In the genomic region with DNA sequence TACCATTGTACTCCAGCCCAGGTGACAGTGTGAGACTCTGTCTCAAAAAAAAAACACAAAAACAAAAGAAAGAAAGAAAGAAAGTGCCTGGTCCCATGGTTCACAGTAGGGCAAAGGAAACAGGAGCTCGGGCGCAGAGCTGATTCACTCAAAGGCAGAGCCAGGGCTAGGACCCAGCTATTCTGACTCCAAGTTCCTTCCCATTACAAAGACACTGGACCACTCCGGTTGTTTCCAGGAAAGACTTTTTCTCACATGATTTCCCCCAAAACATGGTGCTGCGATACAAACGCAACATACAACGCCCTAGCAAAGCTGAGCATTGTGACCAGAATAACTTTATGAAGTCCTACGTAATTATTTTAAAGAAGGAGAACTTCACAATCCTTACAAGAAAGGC, we compare ENCODE assay signal across 21 cellular contexts. TPM values are rescaled to one million over a fixed set of nuclear protein-coding genes. Genes with fewer than 3 reads are reported as not detected.
A peak's percentile ranks its signal among the peaks of the same experiment; 100 is the strongest.
DNase-seq lines count a peak whose midpoint lies in the region; ATAC-seq lines count a peak whose summit lies in the region.
"Had no signal": no experiment of that assay in that cellular context is flagged by ENCODE, and none has a peak within 500 bp of the region (broad histone marks: within the 10 kb centered on the region; RNA-seq: fewer than 3 reads in every experiment).

No MANE protein-coding gene starts in this region.

- peaks cover 3% of the 10 kb centered on the region for H3K9me3 Mint-ChIP-seq in activated T-cell treated with anti-CD3 and anti-CD28 coated beads, Interleukin-2, amount 50 U/mL, for 24 hours
- H3K9me3 Mint-ChIP-seq in activated T-cell treated with anti-CD3 and anti-CD28 coated beads, Interleukin-2, amount 50 U/mL, for 4 hours = no peaks in the 10 kb centered on the region
- no peaks in the 10 kb centered on the region for H3K9me3 Mint-ChIP-seq in CD4-positive, alpha-beta memory T cell
- H3K9me3 Mint-ChIP-seq in dendritic cell treated with granulocyte-macrophage colony-stimulating factor and Interleukin-4, amounts not matched to agents 40 ng/mL and 50 ng/mL, for 4 days = no peaks in the 10 kb centered on the region
- H3K9me3 Mint-ChIP-seq: T-cell had no signal

- peaks cover 77% of the 10 kb centered on the region for H3K4me1 ChIP-seq in CD4-positive, alpha-beta memory T cell (ENCODE audit: insufficient read depth, low read length)
- H3K4me1 ChIP-seq in skeletal muscle tissue (ENCODE audit: control insufficient read depth in 3 of 3, insufficient read depth in 3 of 3, low read length in 3 of 3) = peaks cover 78 to 97% (median 83%) of the 10 kb centered on the region in 3 donors

- no peak for DNase-seq in activated T-cell treated with anti-CD3 and anti-CD28 coated beads, Interleukin-2, amount 50 U/mL, for 24 hours
- DNase-seq in activated T-cell treated with anti-CD3 and anti-CD28 coated beads, Interleukin-2, amount 50 U/mL, for 4 hours = no peak
- no peak for DNase-seq in CD4-positive, alpha-beta memory T cell
- no peak for DNase-seq in effector CD4-positive, alpha-beta T cell
- no peak for DNase-seq in AG20443 (ENCODE audit: low spot score)
- DNase-seq: activated CD4-positive, alpha-beta T cell treated with anti-CD3 and anti-CD28 coated beads, Interleukin-2, amount 10 ng/mL, durations not matched to agents 24 days and 14 days; activated CD8-positive, alpha-beta memory T cell treated with anti-CD3 and anti-CD28 coated beads, Interleukin-2, amount 50 U/mL, for 48 hours; anterior cingulate cortex; foreskin keratinocyte; H7; NCI-H1417; NCI-H2081 treated with DMSO at 0.1 percent for 48 hours; NCI-H446 treated with DMSO at 0.1 percent for 48 hours; occipital lobe; SHP77 treated with DMSO at 0.1 percent for 48 hours; stimulated activated CD4-positive, alpha-beta T cell treated with anti-CD3 and anti-CD28 coated beads, Interleukin-4, amount 100 ng/mL, for 24 hours; T-cell had no signal

- no peak overlapping the region for H3K4me3 ChIP-seq in CD4-positive, alpha-beta memory T cell (ENCODE audit: low read length in 2 of 2)
- no peak overlapping the region for H3K4me3 ChIP-seq in skeletal muscle tissue (ENCODE audit: low read length in 3 of 3)
- H3K4me3 ChIP-seq: A549 had no signal

- no peak overlapping the region for H3K27ac ChIP-seq in CD4-positive, alpha-beta memory T cell (ENCODE audit: low read depth, low read length)
- peak overlapping the region; percentile 99 for H3K27ac ChIP-seq in skeletal muscle tissue (ENCODE audit: low read depth, low read length)
- H3K27ac ChIP-seq: foreskin keratinocyte had no signal

- H3K9ac ChIP-seq in skeletal muscle tissue (ENCODE audit: low read depth in 1 of 3, low read length in 3 of 3) = peak overlapping the region in 1 of 3 donors; percentile 7

- no peak for ATAC-seq in activated T-cell treated with anti-CD3 and anti-CD28 coated beads, Interleukin-2, amount 50 U/mL, for 4 hours
- ATAC-seq in GM21717 (IDR thresholded peaks at IDR 0.05; ENCODE audit: unreplicated experiment) = no peak
- ATAC-seq: A549, foreskin keratinocyte, T-cell had no signal

- POLR2A ChIA-PET in CD4-positive, alpha-beta memory T cell (lab: Charles Lee; ENCODE audit: partially characterized antibody) = interaction anchor here (4.5 kb wide), 1 partner anchor 10 kb away, joined by 26 read pairs; a partner anchor contains a TSS

- H3K27me3 ChIP-seq in CD4-positive, alpha-beta memory T cell (ENCODE audit: insufficient read depth, low read length) = no peaks in the 10 kb centered on the region
- H3K27me3 ChIP-seq in skeletal muscle tissue (ENCODE audit: control insufficient read depth in 3 of 3, insufficient read depth in 3 of 3, low read length in 3 of 3) = no peaks in the 10 kb centered on the region
- H3K27me3 ChIP-seq: foreskin keratinocyte had no signal

- no peaks in the 10 kb centered on the region for H3K9me3 ChIP-seq in CD4-positive, alpha-beta memory T cell (ENCODE audit: control insufficient read depth in 1 of 2, low read length in 2 of 2)
- H3K9me3 ChIP-seq in skeletal muscle tissue (ENCODE audit: control insufficient read depth in 3 of 3, low read length in 3 of 3) = no peaks in the 10 kb centered on the region
- H3K9me3 ChIP-seq: A549 had no signal

- peaks cover 7% of the 10 kb centered on the region for H3K36me3 ChIP-seq in CD4-positive, alpha-beta memory T cell (ENCODE audit: insufficient read depth, low read length)
- H3K36me3 ChIP-seq in skeletal muscle tissue (ENCODE audit: control insufficient read depth in 3 of 3, insufficient read depth in 3 of 3, low read length in 3 of 3) = peaks cover 9 to 21% (median 9%) of the 10 kb centered on the region in 3 donors

- H3K36me3 Mint-ChIP-seq in activated T-cell treated with anti-CD3 and anti-CD28 coated beads, Interleukin-2, amount 50 U/mL, for 24 hours (ENCODE audit: low read depth) = peaks cover 26% of the 10 kb centered on the region
- H3K36me3 Mint-ChIP-seq in activated T-cell treated with anti-CD3 and anti-CD28 coated beads, Interleukin-2, amount 50 U/mL, for 4 hours (ENCODE audit: insufficient read depth) = peaks cover 15% of the 10 kb centered on the region
- peaks cover 30% of the 10 kb centered on the region in 2 donors for H3K36me3 Mint-ChIP-seq in CD4-positive, alpha-beta memory T cell
- H3K36me3 Mint-ChIP-seq in dendritic cell treated with granulocyte-macrophage colony-stimulating factor and Interleukin-4, amounts not matched to agents 40 ng/mL and 50 ng/mL, for 4 days (ENCODE audit: low read depth) = peaks cover 52% of the 10 kb centered on the region

- intact Hi-C loops in CD4-positive, alpha-beta memory T cell (cut with micrococcal nuclease) = loop anchor here (10.0 kb wide), 1 partner anchor 175 kb away; a partner anchor contains a TSS
- intact Hi-C loops in dendritic cell treated with granulocyte-macrophage colony-stimulating factor and Interleukin-4, amounts not matched to agents 40 ng/mL and 50 ng/mL, for 4 days (cut with micrococcal nuclease) = no loop called here

- CTCF ChIA-PET in CD4-positive, alpha-beta memory T cell (lab: Charles Lee; ENCODE audit: partially characterized antibody) = interaction anchor here (0.9 to 3.2 kb wide), 4 partner anchors 9 to 30 kb away, joined by 3 to 13 read pairs (median 5); no protein-coding TSS in a partner anchor

- peak overlapping the region; percentile 18 for H3K27ac Mint-ChIP-seq in activated T-cell treated with anti-CD3 and anti-CD28 coated beads, Interleukin-2, amount 50 U/mL, for 24 hours
- H3K27ac Mint-ChIP-seq in CD4-positive, alpha-beta memory T cell = peak overlapping the region in 6 of 7 donors; percentile 66 to 99 (median 98)
- peak overlapping the region; percentile 93 for H3K27ac Mint-ChIP-seq in dendritic cell treated with granulocyte-macrophage colony-stimulating factor and Interleukin-4, amounts not matched to agents 40 ng/mL and 50 ng/mL, for 4 days

- H3K27me3 Mint-ChIP-seq in activated T-cell treated with anti-CD3 and anti-CD28 coated beads, Interleukin-2, amount 50 U/mL, for 24 hours = no peaks in the 10 kb centered on the region
- H3K27me3 Mint-ChIP-seq in activated T-cell treated with anti-CD3 and anti-CD28 coated beads, Interleukin-2, amount 50 U/mL, for 4 hours (ENCODE audit: low read depth) = no peaks in the 10 kb centered on the region
- H3K27me3 Mint-ChIP-seq in CD4-positive, alpha-beta memory T cell = no peaks in the 10 kb centered on the region
- H3K27me3 Mint-ChIP-seq in dendritic cell treated with granulocyte-macrophage colony-stimulating factor and Interleukin-4, amounts not matched to agents 40 ng/mL and 50 ng/mL, for 4 days = no peaks in the 10 kb centered on the region
- H3K27me3 Mint-ChIP-seq: activated CD4-positive, alpha-beta T cell treated with anti-CD3 and anti-CD28 coated beads, Interleukin-2, amount 10 ng/mL, durations not matched to agents 24 days and 14 days; T-cell had no signal

- no peak overlapping the region for H3K4me3 Mint-ChIP-seq in activated T-cell treated with anti-CD3 and anti-CD28 coated beads, Interleukin-2, amount 50 U/mL, for 24 hours
- no peak overlapping the region for H3K4me3 Mint-ChIP-seq in activated T-cell treated with anti-CD3 and anti-CD28 coated beads, Interleukin-2, amount 50 U/mL, for 4 hours
- H3K4me3 Mint-ChIP-seq in CD4-positive, alpha-beta memory T cell = peak overlapping the region in 1 of 8 donors; percentile 39
- H3K4me3 Mint-ChIP-seq in dendritic cell treated with granulocyte-macrophage colony-stimulating factor and Interleukin-4, amounts not matched to agents 40 ng/mL and 50 ng/mL, for 4 days = no peak overlapping the region

- H3K4me1 Mint-ChIP-seq in activated T-cell treated with anti-CD3 and anti-CD28 coated beads, Interleukin-2, amount 50 U/mL, for 24 hours (ENCODE audit: low read depth) = peaks cover 89% of the 10 kb centered on the region
- peaks cover 79% of the 10 kb centered on the region for H3K4me1 Mint-ChIP-seq in activated T-cell treated with anti-CD3 and anti-CD28 coated beads, Interleukin-2, amount 50 U/mL, for 4 hours (ENCODE audit: low read depth)
- H3K4me1 Mint-ChIP-seq in CD4-positive, alpha-beta memory T cell = peaks cover 47 to 98% (median 77%) of the 10 kb centered on the region in 4 donors
- peaks cover 92% of the 10 kb centered on the region for H3K4me1 Mint-ChIP-seq in dendritic cell treated with granulocyte-macrophage colony-stimulating factor and Interleukin-4, amounts not matched to agents 40 ng/mL and 50 ng/mL, for 4 days (ENCODE audit: low read depth)

RNA-seq across cellular contexts. Expression of a gene that starts 10.7 kb away (rescaled TPM):
- 1 to 10 TPM in 2 of 3 donors, under 1 TPM in 1; 0.79 to 1.8 (median 1.7) TPM for total RNA-seq in activated T-cell treated with anti-CD3 and anti-CD28 coated beads, Interleukin-2, amount 50 U/mL, for 4 hours
- total RNA-seq in CD4-positive, alpha-beta memory T cell = 1 to 10 TPM; 1.5 to 2.0 TPM
- 10 to 100 TPM; 17.0 to 19.6 TPM for polyA plus RNA-seq in CD4-positive, alpha-beta memory T cell
- total RNA-seq in skeletal muscle tissue = 20.4 TPM

Comparison
In these comparisons a context has a peak if more than half of its experiments do, and no peak if none do; other contexts are left out.
1. H3K27ac Mint-ChIP-seq: peak in every context shown above with its lines; median percentile 98 in CD4-positive, alpha-beta memory T cell; 93 in dendritic cell treated with granulocyte-macrophage colony-stimulating factor and Interleukin-4, amounts not matched to agents 40 ng/mL and 50 ng/mL, for 4 days; 18 in activated T-cell treated with anti-CD3 and anti-CD28 coated beads, Interleukin-2, amount 50 U/mL, for 24 hours.